ENCODE assay signal across 14 cellular contexts in genomic region chr7:69654849-69655707, GRCh38. TPM values are rescaled to one million over a fixed set of nuclear protein-coding genes. Genes with fewer than 3 reads are reported as not detected.
A peak's percentile ranks its signal among the peaks of the same experiment; 100 is the strongest.
DNase-seq lines count a peak whose midpoint lies in the region; ATAC-seq and TF ChIP-seq lines count a peak whose summit lies in the region.
"Had no signal": no experiment of that assay in that cellular context is flagged by ENCODE, and none has a peak within 500 bp of the region (broad histone marks: within the 10 kb centered on the region; RNA-seq: fewer than 3 reads in every experiment).

No MANE protein-coding gene starts in this region.

- TF ChIP-seq CTCF in sigmoid colon (IDR thresholded peaks at IDR 0.05): no peak
- TF ChIP-seq CTCF in progenitor cell of endocrine pancreas (IDR thresholded peaks at IDR 0.05; ENCODE audit: unreplicated experiment): no peak

- ATAC-seq in GM21528 (IDR thresholded peaks at IDR 0.05; ENCODE audit: low FRiP score, unreplicated experiment): no peak

- H3K4me3 Mint-ChIP-seq in progenitor cell of endocrine pancreas (ENCODE audit: low read depth): no peak overlapping the region

- H3K9me3 Mint-ChIP-seq in progenitor cell of endocrine pancreas (ENCODE audit: low read depth): no peaks in the 10 kb centered on the region
- H3K9me3 Mint-ChIP-seq: brain had no signal

- H3K4me3 ChIP-seq in sigmoid colon: no peak overlapping the region

- H3K27me3 ChIP-seq in sigmoid colon: no peaks in the 10 kb centered on the region

- peak; percentile 46 for DNase-seq in DMS53 (lab: John Stamatoyannopoulos, UW)
- no peak for DNase-seq in DMS53 treated with DMSO at 0.1 percent for 48 hours (lab: John Stamatoyannopoulos, UW; ENCODE audit: unreplicated experiment)
- peak; percentile 63 to 90 for DNase-seq in NCI-H2081 (lab: John Stamatoyannopoulos, UW)
- DNase-seq in SHP77 treated with DMSO at 0.1 percent for 48 hours (lab: John Stamatoyannopoulos, UW): peak; percentile 61
- no peak for DNase-seq in sigmoid colon
- DNase-seq in progenitor cell of endocrine pancreas (ENCODE audit: low spot score, unreplicated experiment): no peak
- no peak for DNase-seq in ACHN
- DNase-seq: activated naive CD4-positive, alpha-beta T cell; left ventricle myocardium superior; SK-N-SH; WERI-Rb-1 had no signal

- no peaks in the 10 kb centered on the region for H3K9me3 ChIP-seq in sigmoid colon
- H3K9me3 ChIP-seq: SK-N-SH had no signal

- peaks cover 0 to 55% (median 33%) of the 10 kb centered on the region in 4 donors for H3K4me1 ChIP-seq in sigmoid colon

- no peaks in the 10 kb centered on the region for H3K36me3 Mint-ChIP-seq in progenitor cell of endocrine pancreas (ENCODE audit: insufficient read depth)
- H3K36me3 Mint-ChIP-seq: brain had no signal

- TF ChIP-seq POLR2A in sigmoid colon (IDR thresholded peaks at IDR 0.05): no peak

- no peak overlapping the region for H3K27ac Mint-ChIP-seq in progenitor cell of endocrine pancreas

- no peaks in the 10 kb centered on the region for H3K27me3 Mint-ChIP-seq in progenitor cell of endocrine pancreas
- H3K27me3 Mint-ChIP-seq: brain had no signal

- WGBS in sigmoid colon, 2 donors: 60 to 76% methylated on average over 6 of the region's 6 CpGs

- in situ Hi-C loops in ACHN (cut with HindIII; ENCODE audit: low pct_ligation_motif_present, low pct_unique_long_range_greater_than_20kb, low sequenced_read_pairs): no loop called here

- no peak for TF ChIP-seq EP300 in sigmoid colon (IDR thresholded peaks at IDR 0.05)

- intact Hi-C loops in sigmoid colon (cut with DNase I): no loop called here

- H3K36me3 ChIP-seq in sigmoid colon: no peaks in the 10 kb centered on the region
- H3K36me3 ChIP-seq: WERI-Rb-1 had no signal

- H3K4me1 Mint-ChIP-seq in progenitor cell of endocrine pancreas (ENCODE audit: low read depth): peaks cover 47% of the 10 kb centered on the region

- peak overlapping the region in 3 of 4 donors; percentile 17 to 34 (median 25) for H3K27ac ChIP-seq in sigmoid colon
- H3K27ac ChIP-seq: 22Rv1, WERI-Rb-1 had no signal

RNA-seq across cellular contexts. Expression of gene AUTS2, which starts 56.8 kb away (rescaled TPM):
- total RNA-seq in sigmoid colon (10 to 100 TPM; 25.5 to 55.7 (median 38.4) TPM), progenitor cell of endocrine pancreas (119 and 125 TPM in 2 replicates)
- 10 to 100 TPM in 1 of 3 donors, 1 to 10 TPM in 2; 3.6 to 11.8 (median 5.1) TPM for polyA plus RNA-seq in sigmoid colon

Comparison
In these comparisons a context has a peak if more than half of its experiments do, and no peak if none do; other contexts are left out.
1. DNase-seq: peak in DMS53 (single experiment), NCI-H2081 (2 of 2) and SHP77 treated with DMSO at 0.1 percent for 48 hours (single experiment); none in DMS53 treated with DMSO at 0.1 percent for 48 hours (single experiment), sigmoid colon (single experiment), progenitor cell of endocrine pancreas (single experiment) and ACHN (single experiment).